Comparison of ENCODE assay signal across 1 cellular context in the genomic region with DNA sequence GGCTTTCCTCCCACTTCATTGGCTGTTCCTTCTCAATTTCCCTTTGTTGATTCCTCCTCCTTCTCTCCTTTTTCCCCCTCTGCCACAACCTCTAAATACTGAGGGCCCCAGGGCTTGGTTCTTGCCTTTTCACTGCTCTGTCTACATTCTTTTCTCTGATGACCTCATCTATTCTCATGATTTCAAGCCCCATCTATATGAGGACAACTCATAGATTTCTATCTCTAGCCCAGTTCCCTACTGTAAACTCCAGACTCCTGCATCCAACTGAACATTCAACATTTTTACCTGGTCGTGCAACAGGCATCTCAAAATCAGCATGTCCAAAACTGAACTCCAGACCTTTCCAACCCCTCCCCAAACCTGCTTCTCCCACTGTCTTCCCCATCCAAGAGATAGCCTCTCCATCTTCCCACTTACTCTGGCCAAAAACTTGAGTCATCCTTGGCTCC.
TF ChIP-seq lines count a peak whose summit lies in the region.

No MANE protein-coding gene starts in this region.

TF ChIP-seq in H1, 55 proteins besides CTCF, POLR2A, EP300 and RAD21:
- TF ChIP-seq SP2 (IDR thresholded peaks at IDR 0.05; ENCODE audit: low read length): no peak
- no peak for TF ChIP-seq RFX5 (IDR thresholded peaks at IDR 0.05; ENCODE audit: borderline replicate concordance, low read depth, low read length)
